In genomic region chr13:107866007-107866665, GRCh38 we compare ENCODE assay signal across 9 cellular contexts.
DNase-seq lines count a peak whose midpoint lies in the region; TF ChIP-seq lines count a peak whose summit lies in the region.
"Had no signal": no experiment of that assay in that cellular context is flagged by ENCODE, and none has a peak within 500 bp of the region (broad histone marks: within the 10 kb centered on the region; RNA-seq: fewer than 3 reads in every experiment).

No MANE protein-coding gene starts in this region.

- no peak for TF ChIP-seq CTCF in glutamatergic neuron (IDR thresholded peaks at IDR 0.05; ENCODE audit: partially characterized antibody, unreplicated experiment)

- DNase-seq in NCI-H82 (lab: John Stamatoyannopoulos, UW) (peak; percentile 66), NCI-H82 treated with DMSO at 0.1 percent for 48 hours (lab: John Stamatoyannopoulos, UW; ENCODE audit: unreplicated experiment) (no peak), T1000 (lab: John Stamatoyannopoulos, UW) (peak; percentile 31), glutamatergic neuron (peak; percentile 68), skeletal muscle cell (ENCODE audit: low read depth) (no peak), ureter (ENCODE audit: low spot score) (no peak), NCI-H1436 treated with DMSO at 0.1 percent for 48 hours (lab: John Stamatoyannopoulos, UW) (no peak)
- no peak for DNase-seq in effector CD8-positive, alpha-beta T cell (lab: John Stamatoyannopoulos, UW)
- DNase-seq: CD4-positive, CD25-positive, alpha-beta regulatory T cell had no signal

- peaks cover 18% of the 10 kb centered on the region for H3K9me3 Mint-ChIP-seq in glutamatergic neuron (ENCODE audit: unreplicated experiment)

- peak overlapping the region; percentile 94 for H3K4me3 Mint-ChIP-seq in glutamatergic neuron (ENCODE audit: unreplicated experiment)

- peaks cover 12% of the 10 kb centered on the region for H3K27me3 Mint-ChIP-seq in glutamatergic neuron (ENCODE audit: unreplicated experiment)

- peaks cover 12% of the 10 kb centered on the region for H3K4me1 Mint-ChIP-seq in glutamatergic neuron (ENCODE audit: low read depth, unreplicated experiment)

- H3K4me3 ChIP-seq in skeletal muscle cell (ENCODE audit: low read depth, low read length): peak overlapping the region; percentile 64

- H3K27ac Mint-ChIP-seq in glutamatergic neuron (ENCODE audit: unreplicated experiment): peak overlapping the region; percentile 73
- H3K27ac Mint-ChIP-seq: CD4-positive, CD25-positive, alpha-beta regulatory T cell had no signal

- no peaks in the 10 kb centered on the region for H3K36me3 Mint-ChIP-seq in glutamatergic neuron (ENCODE audit: unreplicated experiment)
- H3K36me3 Mint-ChIP-seq: CD4-positive, CD25-positive, alpha-beta regulatory T cell had no signal

Comparison
In these comparisons a context has a peak if more than half of its experiments do, and no peak if none do; other contexts are left out.
1. DNase-seq: peak in NCI-H82 (single experiment), T1000 (single experiment) and glutamatergic neuron (single experiment); none in NCI-H82 treated with DMSO at 0.1 percent for 48 hours (single experiment), skeletal muscle cell (single experiment), ureter (single experiment), effector CD8-positive, alpha-beta T cell (single experiment) and NCI-H1436 treated with DMSO at 0.1 percent for 48 hours (single experiment).